1 cellular context compared by ENCODE assay signal in genomic region chr2:235506997-235507615, GRCh38.
TF ChIP-seq lines count a peak whose summit lies in the region.

No MANE protein-coding gene starts in this region.

TF ChIP-seq in GM23338, 12 proteins besides CTCF, POLR2A, EP300 and RAD21:
- TF ChIP-seq REST (IDR thresholded peaks at IDR 0.05; ENCODE audit: unreplicated experiment) = no peak
- no peak for TF ChIP-seq ETS1 (IDR thresholded peaks at IDR 0.05)
- TF ChIP-seq JUNB (IDR thresholded peaks at IDR 0.05; ENCODE audit: unreplicated experiment) = no peak
